ENCODE assay signal across 1 cellular context in genomic region chr16:87383522-87384161, GRCh38.
TF ChIP-seq lines count a peak whose summit lies in the region.

Gene FBXO31, minus strand, starts transcription at chr16:87383776. Its CDS starts 32 bp downstream, at chr16:87383744.

TF ChIP-seq in K562, 482 proteins besides CTCF, POLR2A, EP300 and RAD21 (continued from another document and continues in another):
- no peak for TF ChIP-seq E4F1 (CRISPR knock-in tag; IDR thresholded peaks at IDR 0.05; ENCODE audit: borderline replicate concordance)
- TF ChIP-seq ZBTB2 (IDR thresholded peaks at IDR 0.05), result 0 out of 2 replicates have a peak, but pooled peaks have one; percentile 63
- 0 out of 2 replicates have a peak, but pooled peaks have one; percentile 10 for TF ChIP-seq ZKSCAN1 (IDR thresholded peaks at IDR 0.05; ENCODE audit: low read depth, low read length)
- TF ChIP-seq MYBL2 (IDR thresholded peaks at IDR 0.05; ENCODE audit: low read depth), result no peak
- no peak for TF ChIP-seq MYBL2 (CRISPR knock-in tag; IDR thresholded peaks at IDR 0.05; ENCODE audit: borderline replicate concordance)
- TF ChIP-seq AFF4 (CRISPR knock-in tag; IDR thresholded peaks at IDR 0.05), result no peak
- TF ChIP-seq ZNF134 (CRISPR knock-in tag; conservative IDR thresholded peaks at IDR 0.05), result no peak
- peak; percentile 89 for TF ChIP-seq HMGXB4 (CRISPR knock-in tag; IDR thresholded peaks at IDR 0.05)
- TF ChIP-seq ERF (CRISPR knock-in tag; IDR thresholded peaks at IDR 0.05), result peak; percentile 61; the same call in 1 of the 2 replicates
- no peak for TF ChIP-seq XRCC4 (IDR thresholded peaks at IDR 0.05; ENCODE audit: extremely low read depth, insufficient read depth, insufficient read length)
- no peak for TF ChIP-seq SNIP1 (IDR thresholded peaks at IDR 0.05; ENCODE audit: low read depth)
- TF ChIP-seq FIP1L1 (IDR thresholded peaks at IDR 0.05; ENCODE audit: low read depth, low read length, poor library complexity, severe bottlenecking), result no peak
- 0 out of 2 replicates have a peak, but pooled peaks have one; percentile 47 for TF ChIP-seq ZFP91 (CRISPR knock-in tag; IDR thresholded peaks at IDR 0.05)
- TF ChIP-seq NFIX (CRISPR knock-in tag; IDR thresholded peaks at IDR 0.05; ENCODE audit: low read depth), result no peak
- TF ChIP-seq CBX8 (IDR thresholded peaks at IDR 0.05; ENCODE audit: borderline replicate concordance, extremely low read depth, low read depth, low read length, poor library complexity, severe bottlenecking), result no peak
- TF ChIP-seq THRAP3 (IDR thresholded peaks at IDR 0.05; ENCODE audit: borderline replicate concordance), result no peak
- TF ChIP-seq ZBTB33 (CRISPR knock-in tag; IDR thresholded peaks at IDR 0.05), result peak; percentile 42; the same call in 1 of the 2 replicates
- no peak for TF ChIP-seq ARNT (IDR thresholded peaks at IDR 0.05)
- no peak; the same call in none of the 2 replicates for TF ChIP-seq NR2C2 (CRISPR knock-in tag; IDR thresholded peaks at IDR 0.05)
- no peak; the same call in 1 of the 2 replicates for TF ChIP-seq NR2C2 (tag; IDR thresholded peaks at IDR 0.05)
- TF ChIP-seq ZNF583 (CRISPR knock-in tag; IDR thresholded peaks at IDR 0.05), result no peak
- TF ChIP-seq POLR2AphosphoS5 (IDR thresholded peaks at IDR 0.05; ENCODE audit: control insufficient read depth, insufficient read depth, low read depth, low read length), result no peak
- TF ChIP-seq GTF2A2 (tag; IDR thresholded peaks at IDR 0.05), result no peak
- no peak for TF ChIP-seq ZNF57 (CRISPR knock-in tag; IDR thresholded peaks at IDR 0.05)
- no peak for TF ChIP-seq ZBED1 (IDR thresholded peaks at IDR 0.05)
- no peak for TF ChIP-seq ZNF717 (CRISPR knock-in tag; IDR thresholded peaks at IDR 0.05)
- TF ChIP-seq ZNF282 (CRISPR knock-in tag; IDR thresholded peaks at IDR 0.05), result peak; percentile 20; the same call in 1 of the 2 replicates
- 0 out of 2 replicates have a peak, but pooled peaks have one; percentile 75 for TF ChIP-seq NR1H2 (CRISPR knock-in tag; IDR thresholded peaks at IDR 0.05)
- no peak for TF ChIP-seq MED1 (CRISPR knock-in tag; IDR thresholded peaks at IDR 0.05; ENCODE audit: borderline replicate concordance)
- TF ChIP-seq RBFOX2 (IDR thresholded peaks at IDR 0.05; ENCODE audit: low read depth, low read length), result peak; percentile 89
- no peak for TF ChIP-seq PTTG1 (tag; IDR thresholded peaks at IDR 0.05; ENCODE audit: low read depth)
- TF ChIP-seq ETV5 (CRISPR knock-in tag; IDR thresholded peaks at IDR 0.05; ENCODE audit: low read depth), result peak; percentile 90
- no peak for TF ChIP-seq POLR2AphosphoS2 (IDR thresholded peaks at IDR 0.05; ENCODE audit: low read length)
- TF ChIP-seq ZNF311 (CRISPR knock-in tag; IDR thresholded peaks at IDR 0.05), result no peak
- 0 out of 2 replicates have a peak, but pooled peaks have one; percentile 42 for TF ChIP-seq THAP7 (CRISPR knock-in tag; IDR thresholded peaks at IDR 0.05)
- TF ChIP-seq TCF7L2 (IDR thresholded peaks at IDR 0.05; ENCODE audit: low read depth, low read length), result no peak
- no peak for TF ChIP-seq ZFP1 (CRISPR knock-in tag; IDR thresholded peaks at IDR 0.05)
- no peak for TF ChIP-seq PPARD (CRISPR knock-in tag; IDR thresholded peaks at IDR 0.05)
- TF ChIP-seq HDGF (IDR thresholded peaks at IDR 0.05), result no peak
- TF ChIP-seq LARP7 (IDR thresholded peaks at IDR 0.05), result no peak
- TF ChIP-seq JUNB (CRISPR knock-in tag; conservative IDR thresholded peaks at IDR 0.05), result no peak
- no peak for TF ChIP-seq NFRKB (IDR thresholded peaks at IDR 0.05; ENCODE audit: low read depth)
- no peak for TF ChIP-seq OTX1 (CRISPR knock-in tag; IDR thresholded peaks at IDR 0.05)
- TF ChIP-seq CHAMP1 (IDR thresholded peaks at IDR 0.05), result peak; percentile 22; the same call in 1 of the 2 replicates
- TF ChIP-seq ETS2 (tag; IDR thresholded peaks at IDR 0.05; ENCODE audit: borderline replicate concordance, poor library complexity, severe bottlenecking), result no peak
- peak; percentile 91 to 94 for TF ChIP-seq MAZ (CRISPR knock-in tag; conservative IDR thresholded peaks at IDR 0.05 in 1 of 2, IDR thresholded peaks at IDR 0.05 in 1 of 2)
- no peak for TF ChIP-seq TGIF2 (CRISPR knock-in tag; IDR thresholded peaks at IDR 0.05)
- TF ChIP-seq LCOR (CRISPR knock-in tag; IDR thresholded peaks at IDR 0.05), result 0 out of 2 replicates have a peak, but pooled peaks have one; percentile 17
- no peak for TF ChIP-seq RBM39 (optimal IDR thresholded peaks at IDR 0.05; ENCODE audit: low read depth, low read length)
